ENCODE assay signal across 8 cellular contexts in genomic region chr1:145957443-145958319, GRCh38. TPM values are rescaled to one million over a fixed set of nuclear protein-coding genes. Genes with fewer than 3 reads are reported as not detected.
DNase-seq lines count a peak whose midpoint lies in the region; ATAC-seq and TF ChIP-seq lines count a peak whose summit lies in the region.

Gene LIX1L (minus strand): TSS chr1:145958017. CDS start chr1:145957927, 90 bp downstream.

- TF ChIP-seq CTCF in AG04449 (IDR thresholded peaks at IDR 0.05; ENCODE audit: insufficient read depth, low read length, missing control alignments) (no peak), WTC11 (IDR thresholded peaks at IDR 0.05) (no peak), cardiac fibroblast (IDR thresholded peaks at IDR 0.05; ENCODE audit: low read depth, low read length) (no peak)

- POLR2A ChIA-PET in AG04449 (lab: Yijun Ruan, JAX), result interaction anchor here (0.7 to 1.9 kb wide), 9 partner anchors 11 to 99 kb away, joined by 3 to 9 read pairs (median 4); partner anchors contain the start of genes PIAS3 and RBM8A
- POLR2A ChIA-PET in WTC11 (lab: Charles Lee), result interaction anchor here (1.0 to 1.8 kb wide), 3 partner anchors 30 to 99 kb away, joined by 3 to 16 read pairs (median 11); partner anchors contain the start of genes PIAS3, RBM8A and TXNIP

- peak within 1 kb of the TSS; percentile 82 for H3K4me3 ChIP-seq in AG04449 (ENCODE audit: low read depth, low read length)
- peak within 1 kb of the TSS; percentile 70 to 81 for H3K4me3 ChIP-seq in cardiac fibroblast (replicated peaks in 1 of 2; ENCODE audit: low read depth in 2 of 2, low read length in 2 of 2)

- H3K4me3 Mint-ChIP-seq in WTC11, result peak within 1 kb of the TSS; percentile 70
- peak within 1 kb of the TSS; percentile 88 to 99 (median 98) for H3K4me3 Mint-ChIP-seq in immature natural killer cell

- no peaks in the 10 kb centered on the region for H3K36me3 Mint-ChIP-seq in WTC11
- H3K36me3 Mint-ChIP-seq in immature natural killer cell, result no peaks in the 10 kb centered on the region

- H3K9me3 Mint-ChIP-seq in WTC11, result no peaks in the 10 kb centered on the region
- H3K9me3 Mint-ChIP-seq in immature natural killer cell, result no peaks in the 10 kb centered on the region

- CTCF ChIA-PET in AG04449 (lab: Yijun Ruan, JAX), result interaction anchor here (0.9 to 3.7 kb wide), 8 partner anchors 8 to 101 kb away, joined by 3 to 11 read pairs (median 7); partner anchors contain the start of genes ITGA10 and RBM8A
- CTCF ChIA-PET in WTC11 (lab: Charles Lee), result interaction anchor here (0.6 to 2.8 kb wide), 12 partner anchors 8 to 112 kb away, joined by 3 to 17 read pairs (median 8); partner anchors contain the start of genes ITGA10, NUDT17, PIAS3 and RBM8A

- ATAC-seq in GM18909 (IDR thresholded peaks at IDR 0.05; ENCODE audit: poor library complexity, unreplicated experiment), result peak; percentile 87
- ATAC-seq in HG03175 (IDR thresholded peaks at IDR 0.05; ENCODE audit: unreplicated experiment), result peak; percentile 89
- ATAC-seq in WTC11, result peak; percentile 86

- peak within 1 kb of the TSS; percentile 14; the same call in 1 of the 2 replicates for H3K27ac Mint-ChIP-seq in WTC11
- peak within 1 kb of the TSS; percentile 91 to 96 (median 94) for H3K27ac Mint-ChIP-seq in immature natural killer cell

- peaks cover 31% of the 10 kb centered on the region for H3K4me1 Mint-ChIP-seq in WTC11
- peaks cover 81 to 82% of the 10 kb centered on the region in 2 donors for H3K4me1 Mint-ChIP-seq in immature natural killer cell

- H3K27me3 Mint-ChIP-seq in WTC11 (ENCODE audit: low read depth) (peaks cover 92% of the 10 kb centered on the region), immature natural killer cell (ENCODE audit: low read depth in 3 of 3) (peaks cover 4 to 8% (median 6%) of the 10 kb centered on the region in 3 donors)

- no peak for DNase-seq in AG04449 (ENCODE audit: low read depth, low spot score)
- DNase-seq in NCI-H226, result peak; percentile 95
- peak; percentile 96 for DNase-seq in WTC11 (ENCODE audit: low spot score)
- peak; percentile 98 for DNase-seq in cardiac fibroblast (ENCODE audit: low read depth in 2 of 2)
- DNase-seq in immature natural killer cell, result peak; percentile 92 to 94 (median 93)
- peak; percentile 96 for DNase-seq in smooth muscle cell of the brain vasculature (ENCODE audit: low read depth, low spot score)

TF ChIP-seq in WTC11, 78 proteins besides CTCF, POLR2A, EP300 and RAD21:
- 0 out of 2 replicates have a peak, but pooled peaks have one; percentile 31 for TF ChIP-seq E2F5 (CRISPR knock-in tag; IDR thresholded peaks at IDR 0.05)
- no peak for TF ChIP-seq MXD4 (CRISPR knock-in tag; IDR thresholded peaks at IDR 0.05; ENCODE audit: borderline replicate concordance)
- TF ChIP-seq CBFB (CRISPR knock-in tag; IDR thresholded peaks at IDR 0.05; ENCODE audit: low read depth), result no peak
- peak; percentile 54; the same call in 1 of the 2 replicates for TF ChIP-seq SP1 (CRISPR knock-in tag; conservative IDR thresholded peaks at IDR 0.05)
- no peak for TF ChIP-seq NR2C2 (CRISPR knock-in tag; IDR thresholded peaks at IDR 0.05)
- TF ChIP-seq ZNF263 (CRISPR knock-in tag; IDR thresholded peaks at IDR 0.05; ENCODE audit: low read depth), result no peak
- no peak for TF ChIP-seq ZBTB21 (CRISPR knock-in tag; IDR thresholded peaks at IDR 0.05; ENCODE audit: borderline replicate concordance)
- no peak for TF ChIP-seq NR3C1 (CRISPR knock-in tag; conservative IDR thresholded peaks at IDR 0.05; ENCODE audit: low read depth)
- TF ChIP-seq PREB (CRISPR knock-in tag; IDR thresholded peaks at IDR 0.05; ENCODE audit: borderline replicate concordance), result no peak
- peak; percentile 56 for TF ChIP-seq NFYB (CRISPR knock-in tag; conservative IDR thresholded peaks at IDR 0.05; ENCODE audit: low read depth)
- no peak for TF ChIP-seq CREM (CRISPR knock-in tag; IDR thresholded peaks at IDR 0.05)
- TF ChIP-seq ZNF317 (CRISPR knock-in tag; IDR thresholded peaks at IDR 0.05; ENCODE audit: borderline replicate concordance, low read depth), result no peak
TF ChIP-seq in WTC11: peak in this region for 3.

RNA-seq across cellular contexts. Expression of gene LIX1L, which starts in this region (rescaled TPM):
- total RNA-seq in WTC11 (2021), result 3.0 to 3.8 TPM (median 3.8 TPM) in 3 replicates
- 10 to 100 TPM; 17.9 to 28.0 (median 20.7) TPM for polyA plus RNA-seq in immature natural killer cell
